ENCODE assay signal across 8 cellular contexts in the genomic region with DNA sequence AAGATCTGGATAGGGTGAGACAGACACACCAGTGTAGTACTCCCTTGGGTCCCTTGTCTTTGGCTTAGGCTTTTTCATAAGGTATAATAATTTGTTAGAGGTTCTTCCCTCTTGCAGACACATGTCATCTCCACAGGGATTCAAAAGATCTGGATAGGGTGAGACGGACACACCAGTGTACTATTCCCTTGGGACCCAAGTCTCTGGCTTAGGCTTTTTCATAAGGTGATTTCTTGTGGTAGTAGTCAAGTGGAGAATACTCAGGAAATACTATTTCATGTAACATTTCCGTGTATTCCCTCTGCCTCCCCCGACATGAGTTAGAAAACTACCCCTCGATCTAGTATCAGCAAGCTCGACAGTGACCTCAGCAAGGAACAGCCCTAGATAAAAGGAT. TPM values are rescaled to one million over a fixed set of nuclear protein-coding genes. Genes with fewer than 3 reads are reported as not detected.
DNase-seq lines count a peak whose midpoint lies in the region; ATAC-seq and TF ChIP-seq lines count a peak whose summit lies in the region.

No MANE protein-coding gene starts in this region.

- H3K9me3 Mint-ChIP-seq in CD8-positive, alpha-beta T cell: no peaks in the 10 kb centered on the region
- no peaks in the 10 kb centered on the region for H3K9me3 Mint-ChIP-seq in endodermal cell

- no peaks in the 10 kb centered on the region for H3K36me3 ChIP-seq in CD8-positive, alpha-beta T cell (ENCODE audit: insufficient read depth, low read length)
- H3K36me3 ChIP-seq in NT2/D1 (ENCODE audit: insufficient read depth, insufficient read length, low read length) (peaks cover 7% of the 10 kb centered on the region), endodermal cell (ENCODE audit: control insufficient read depth, insufficient read depth, low read length) (peaks cover 26% of the 10 kb centered on the region), parathyroid adenoma (ENCODE audit: control insufficient read depth, insufficient read depth, low read length) (no peaks in the 10 kb centered on the region)

- no peak for DNase-seq in CD8-positive, alpha-beta T cell
- DNase-seq in NT2/D1 (ENCODE audit: low read depth, low spot score) (no peak), endodermal cell (no peak), omental fat pad (ENCODE audit: low spot score) (no peak), amniotic stem cell (lab: John Stamatoyannopoulos, UW) (no peak)

- ATAC-seq in CD8-positive, alpha-beta T cell: no peak
- ATAC-seq in HG03139 (IDR thresholded peaks at IDR 0.05; ENCODE audit: unreplicated experiment) (no peak), omental fat pad (ENCODE audit: low FRiP score) (no peak), GM21717 (IDR thresholded peaks at IDR 0.05; ENCODE audit: unreplicated experiment) (no peak)

- H3K9me3 ChIP-seq in CD8-positive, alpha-beta T cell (ENCODE audit: low read length): no peaks in the 10 kb centered on the region
- H3K9me3 ChIP-seq in NT2/D1 (ENCODE audit: insufficient read depth, low read length) (no peaks in the 10 kb centered on the region), endodermal cell (ENCODE audit: control insufficient read depth, low read length) (no peaks in the 10 kb centered on the region), parathyroid adenoma (ENCODE audit: control insufficient read depth, low read length) (no peaks in the 10 kb centered on the region)

- no peaks in the 10 kb centered on the region for H3K27me3 Mint-ChIP-seq in CD8-positive, alpha-beta T cell (ENCODE audit: low read depth)
- H3K27me3 Mint-ChIP-seq in endodermal cell (ENCODE audit: insufficient read depth): no peaks in the 10 kb centered on the region

- CTCF ChIA-PET in CD8-positive, alpha-beta T cell (lab: Charles Lee): interaction anchor here (0.8 to 9.9 kb wide), 39 partner anchors 9 to 308 kb away, joined by 3 to 314 read pairs (median 7); partner anchors contain the start of gene JMJD7

- no peak for TF ChIP-seq CTCF in CD8-positive, alpha-beta T cell (IDR thresholded peaks at IDR 0.05)
- TF ChIP-seq CTCF in endodermal cell (conservative IDR thresholded peaks at IDR 0.05) (no peak), parathyroid adenoma (IDR thresholded peaks at IDR 0.05) (no peak), omental fat pad (IDR thresholded peaks at IDR 0.05) (no peak)

- no peak overlapping the region for H3K27ac ChIP-seq in CD8-positive, alpha-beta T cell (ENCODE audit: low read depth, low read length)
- H3K27ac ChIP-seq in endodermal cell (ENCODE audit: low read depth, low read length) (no peak overlapping the region), parathyroid adenoma (peak overlapping the region; percentile 75)

- peaks cover 41% of the 10 kb centered on the region for H3K4me1 ChIP-seq in CD8-positive, alpha-beta T cell (ENCODE audit: insufficient read depth, low read length)
- H3K4me1 ChIP-seq in NT2/D1 (ENCODE audit: insufficient read depth, insufficient read length) (peaks cover 2% of the 10 kb centered on the region), endodermal cell (ENCODE audit: control insufficient read depth, insufficient read depth, low read length) (peaks cover 3% of the 10 kb centered on the region), parathyroid adenoma (peaks cover 3% of the 10 kb centered on the region)

- H3K27ac Mint-ChIP-seq in CD8-positive, alpha-beta T cell: peak overlapping the region; percentile 95
- H3K27ac Mint-ChIP-seq in endodermal cell: peak overlapping the region; percentile 89

- H3K4me3 ChIP-seq in CD8-positive, alpha-beta T cell (ENCODE audit: low read depth, low read length): peak overlapping the region; percentile 70
- H3K4me3 ChIP-seq in NT2/D1 (ENCODE audit: insufficient read length, low read depth): peak overlapping the region; percentile 38
- peak overlapping the region; percentile 82 for H3K4me3 ChIP-seq in endodermal cell (ENCODE audit: low read length)
- H3K4me3 ChIP-seq in parathyroid adenoma (ENCODE audit: low read depth, low read length): no peak overlapping the region

- intact Hi-C loops in CD8-positive, alpha-beta T cell (cut with DNase I, micrococcal nuclease): loop anchor here (5.0 to 10.0 kb wide), 3 partner anchors 76 to 216 kb away; partner anchors contain the start of gene TYRO3 (in 1 of the 2)

- peaks cover 53% of the 10 kb centered on the region for H3K4me1 Mint-ChIP-seq in CD8-positive, alpha-beta T cell (ENCODE audit: low read depth)
- H3K4me1 Mint-ChIP-seq in endodermal cell: peaks cover 24% of the 10 kb centered on the region

- POLR2A ChIA-PET in CD8-positive, alpha-beta T cell (lab: Charles Lee): interaction anchor here (1.0 to 3.6 kb wide), 15 partner anchors 11 to 200 kb away, joined by 3 to 31 read pairs (median 5); partner anchors contain the start of gene EHD4

- H3K27me3 ChIP-seq in CD8-positive, alpha-beta T cell (ENCODE audit: insufficient read depth, low read length): no peaks in the 10 kb centered on the region
- H3K27me3 ChIP-seq in NT2/D1 (ENCODE audit: insufficient read depth, insufficient read length) (no peaks in the 10 kb centered on the region), endodermal cell (ENCODE audit: control insufficient read depth, insufficient read depth, low read length, poor library complexity, severe bottlenecking) (no peaks in the 10 kb centered on the region), parathyroid adenoma (ENCODE audit: control insufficient read depth, insufficient read depth, low read length) (no peaks in the 10 kb centered on the region)

- H3K9ac ChIP-seq in NT2/D1 (ENCODE audit: insufficient read length, low read depth) (no peak overlapping the region), endodermal cell (ENCODE audit: extremely low read depth, low read length, poor library complexity, severe bottlenecking) (peak overlapping the region; percentile 40), parathyroid adenoma (no peak overlapping the region)

- H2AFZ ChIP-seq in parathyroid adenoma: no peak overlapping the region

- H3K4me3 Mint-ChIP-seq in CD8-positive, alpha-beta T cell: peak overlapping the region; percentile 95
- peak overlapping the region; percentile 69 for H3K4me3 Mint-ChIP-seq in endodermal cell

- H3K4me2 ChIP-seq in parathyroid adenoma (ENCODE audit: low read length): no peak overlapping the region

- H3K36me3 Mint-ChIP-seq in CD8-positive, alpha-beta T cell: peaks cover 23% of the 10 kb centered on the region
- H3K36me3 Mint-ChIP-seq in endodermal cell (ENCODE audit: low read depth): peaks cover 7% of the 10 kb centered on the region

- 61 to 80% methylated on average over 2 to 5 of the region's 5 CpGs for WGBS in endodermal cell (ENCODE audit: insufficient coverage in 1 of 2, insufficient read length in 1 of 2), 2 experiments

- H3K79me2 ChIP-seq in parathyroid adenoma: peaks cover 2% of the 10 kb centered on the region

RNA-seq across cellular contexts. Expression of gene MAPKBP1, which starts 1.0 kb away (rescaled TPM):
- 10 to 100 TPM; 24.2 to 25.3 TPM for total RNA-seq in CD8-positive, alpha-beta T cell
- total RNA-seq in endodermal cell (10 to 100 TPM; 16.7 to 26.3 TPM), omental fat pad (10 to 100 TPM; 13.4 to 24.1 (median 14.4) TPM)
- 19.1 TPM for polyA plus RNA-seq in endodermal cell (2013, experiment 1 of 2)
- polyA plus RNA-seq in endodermal cell (2013, experiment 2 of 2): 15.9 TPM

RNA-seq across cellular contexts. Expression of gene JMJD7, which starts 54.6 kb away (rescaled TPM):
- total RNA-seq in CD8-positive, alpha-beta T cell: 10 to 100 TPM; 27.5 to 38.3 TPM
- total RNA-seq in endodermal cell: 10 to 100 TPM; 18.4 to 22.1 TPM
- 14.1 TPM for polyA plus RNA-seq in endodermal cell (2013, experiment 1 of 2)
- 11.3 TPM for polyA plus RNA-seq in endodermal cell (2013, experiment 2 of 2)
- 10 to 100 TPM in 1 of 4 donors, 1 to 10 TPM in 3; 3.8 to 11.5 (median 8.5) TPM for total RNA-seq in omental fat pad
